ENCODE assay signal across 8 cellular contexts in the genomic region with DNA sequence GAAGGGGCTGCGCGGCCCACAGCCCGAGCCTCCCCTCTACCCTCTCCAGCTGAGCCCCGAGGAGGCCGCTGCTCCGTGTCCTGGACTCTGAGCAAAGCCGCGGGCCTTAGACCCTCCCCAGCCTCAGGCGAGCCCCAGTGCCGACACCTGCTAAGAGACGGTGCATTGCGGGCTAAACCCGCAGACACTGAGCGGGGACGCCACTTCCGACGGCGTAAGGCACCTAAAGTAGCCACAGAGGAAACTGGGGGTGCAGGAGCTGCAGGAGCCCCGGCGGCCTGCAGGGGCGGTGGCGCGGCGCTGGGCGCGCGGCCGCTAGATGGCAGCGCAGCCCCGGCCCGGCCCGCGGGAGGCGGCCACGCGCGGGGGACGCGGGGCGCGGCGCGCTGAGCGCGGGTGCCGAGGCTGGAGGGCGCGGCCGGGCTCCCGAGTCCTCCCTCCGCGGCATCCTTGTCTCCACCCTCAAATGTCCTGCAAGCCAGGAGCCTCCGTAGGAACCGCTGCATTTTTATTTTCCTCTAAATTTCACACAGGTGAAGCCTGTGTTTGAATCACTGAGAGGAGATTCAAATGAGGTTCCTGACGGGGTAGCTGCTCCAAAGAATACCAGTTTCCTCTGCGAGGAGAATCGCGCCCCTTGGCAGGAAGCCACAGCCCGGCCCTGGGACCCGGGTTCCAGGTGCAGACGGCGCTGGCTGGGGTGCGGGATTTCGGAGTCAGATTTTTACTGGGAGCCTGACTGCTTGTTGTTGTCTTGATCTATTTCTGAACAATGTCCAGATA.
DNase-seq lines count a peak whose midpoint lies in the region; ATAC-seq, FAIRE-seq and TF ChIP-seq lines count a peak whose summit lies in the region.

No MANE protein-coding gene starts in this region.

- ATAC-seq in GM23338 (peak; percentile 99), activated B cell treated with CpG ODN at 0.5 μM for 24 hours (ENCODE audit: low read depth) (peak; percentile 92), HepG2 (peak; percentile 100)

- no peak for TF ChIP-seq POLR2A in HepG2 (IDR thresholded peaks at IDR 0.05; ENCODE audit: insufficient read depth in 1 of 2, low read depth in 2 of 2, low read length in 2 of 2)

- TF ChIP-seq EP300 in HepG2 (IDR thresholded peaks at IDR 0.05; ENCODE audit: low read depth in 2 of 2, low read length in 2 of 2) = no peak
- no peak for TF ChIP-seq EP300 in HepG2 (CRISPR knock-in tag; IDR thresholded peaks at IDR 0.05; ENCODE audit: borderline replicate concordance)

- H3K4me3 ChIP-seq in GM23338 = peak overlapping the region; percentile 45; the same call in 1 of the 2 replicates
- peak overlapping the region in 1 of 3 experiments; percentile 28; a peak in 3 of 6 replicates for H3K4me3 ChIP-seq in HepG2 (replicated peaks in 1 of 3; ENCODE audit: insufficient read depth in 1 of 3, low read depth in 2 of 3, low read length in 3 of 3)

- peak overlapping the region; percentile 89; the same call in 1 of the 2 replicates for H2AFZ ChIP-seq in GM23338
- no peak overlapping the region for H2AFZ ChIP-seq in HepG2 (ENCODE audit: low read length)

- H3K27ac ChIP-seq in GM23338 (ENCODE audit: low read depth) (no peak overlapping the region), HepG2 (ENCODE audit: extremely low read length, insufficient read depth, low read length) (no peak overlapping the region)

- peak; percentile 80 for DNase-seq in GM23338 (ENCODE audit: low spot score)
- peak; percentile 55 for DNase-seq in activated B cell treated with CpG ODN at 0.5 μM for 24 hours
- DNase-seq in cerebellar cortex (ENCODE audit: low spot score) = peak; percentile 3
- no peak for DNase-seq in HepG2 (ENCODE audit: low spot score)
- peak; percentile 21 for DNase-seq in stimulated activated CD8-positive, alpha-beta memory T cell treated with anti-CD3 and anti-CD28 coated beads, Interleukin-12 subunit alpha, Interleukin-12 subunit beta, amount 100 ng/mL, for 4 hours (ENCODE audit: low read depth)
- no peak for DNase-seq in HEK293T (ENCODE audit: extremely low spot score)

- no peaks in the 10 kb centered on the region for H3K9me3 ChIP-seq in HepG2 (ENCODE audit: low read length)

- H3K27me3 ChIP-seq in GM23338 (ENCODE audit: insufficient read depth) = no peaks in the 10 kb centered on the region
- H3K27me3 ChIP-seq in HepG2 (ENCODE audit: control insufficient read depth in 1 of 2, insufficient read depth in 2 of 2, low read length in 2 of 2) = peaks cover 2 to 19% of the 10 kb centered on the region in 2 experiments; a peak in 3 of 5 replicates

- peak; percentile 93 for TF ChIP-seq CTCF in GM12872 (IDR thresholded peaks at IDR 0.05; ENCODE audit: insufficient read depth, low read depth, low read length)
- peak; percentile 34 to 63; a peak in 3 of 4 replicates for TF ChIP-seq CTCF in GM23338 (conservative IDR thresholded peaks at IDR 0.05; ENCODE audit: low read depth in 2 of 2)
- TF ChIP-seq CTCF in LNCAP (IDR thresholded peaks at IDR 0.05) = peak; percentile 100
- no peak for TF ChIP-seq CTCF in activated B cell treated with CpG ODN at 0.5 μM for 24 hours (IDR thresholded peaks at IDR 0.05)
- peak; percentile 64 for TF ChIP-seq CTCF in HepG2 (CRISPR knock-in tag; IDR thresholded peaks at IDR 0.05)

- H3K4me1 Mint-ChIP-seq in GM23338 = no peaks in the 10 kb centered on the region
- peaks cover 1% of the 10 kb centered on the region for H3K4me1 Mint-ChIP-seq in activated B cell treated with CpG ODN at 0.5 μM for 24 hours

- in situ Hi-C loops in HepG2 (cut with HindIII; ENCODE audit: extremely low pct_ligation_motif_present, low pct_unique_long_range_greater_than_20kb) = loop anchor here (25.0 kb wide), 1 partner anchor 1087 kb away; the partner anchor contains the start of gene SALL3

- H3K79me2 ChIP-seq in GM23338 (replicated peaks; ENCODE audit: insufficient read depth) (no peaks in the 10 kb centered on the region), HepG2 (ENCODE audit: insufficient read depth, low read length) (no peaks in the 10 kb centered on the region)

- WGBS in HepG2 (ENCODE audit: low lambda C conversion rate) = 12% methylated on average over 11 of the region's 64 CpGs

- no TSS peak for BruUV-seq in HepG2 (replicated peaks; lab: Mats Ljungman, UMichigan)

- POLR2A ChIA-PET in activated B cell treated with CpG ODN at 0.5 μM for 24 hours (lab: Charles Lee) = no interaction called here
- POLR2A ChIA-PET in HepG2 (lab: Yijun Ruan, JAX) = no interaction called here
- POLR2A ChIA-PET in HEK293T (lab: Yijun Ruan, JAX) = no interaction called here

- no peak for FAIRE-seq in HepG2 (lab: Jason Lieb, UNC)

- H3K9me3 Mint-ChIP-seq in GM23338 (peaks cover 79% of the 10 kb centered on the region), activated B cell treated with CpG ODN at 0.5 μM for 24 hours (no peaks in the 10 kb centered on the region)

- intact Hi-C loops in activated B cell treated with CpG ODN at 0.5 μM for 24 hours (cut with micrococcal nuclease) = no loop called here
- intact Hi-C loops in HepG2 (cut with micrococcal nuclease; ENCODE audit: unreplicated experiment) = no loop called here

- 0 out of 3 replicates have a peak, but pooled peaks cover 4% of the 10 kb centered on the region for H3K36me3 Mint-ChIP-seq in GM23338 (ENCODE audit: low read depth)
- H3K36me3 Mint-ChIP-seq in activated B cell treated with CpG ODN at 0.5 μM for 24 hours (ENCODE audit: low read depth) = no peaks in the 10 kb centered on the region

- no peaks in the 10 kb centered on the region for H3F3A ChIP-seq in GM23338 (replicated peaks; ENCODE audit: low read depth)

- H3K4me2 ChIP-seq in GM23338 (peak overlapping the region; percentile 62; the same call in 1 of the 2 replicates), HepG2 (ENCODE audit: low read depth, low read length) (peak overlapping the region; percentile 63)

- H4K20me1 ChIP-seq in GM23338 (replicated peaks; ENCODE audit: insufficient read depth) = no peaks in the 10 kb centered on the region
- H4K20me1 ChIP-seq in HepG2 (ENCODE audit: insufficient read depth, low read length) = no peaks in the 10 kb centered on the region

- H3K36me3 ChIP-seq in GM23338 (ENCODE audit: insufficient read depth) = no peaks in the 10 kb centered on the region
- no peaks in the 10 kb centered on the region for H3K36me3 ChIP-seq in HepG2 (replicated peaks in 1 of 2; ENCODE audit: control insufficient read depth in 1 of 2, insufficient read depth in 2 of 2, low read length in 2 of 2)

- H3K9me2 ChIP-seq in GM23338 (ENCODE audit: insufficient read depth) = no peaks in the 10 kb centered on the region

- H3K4me3 Mint-ChIP-seq in GM23338 (peak overlapping the region; percentile 54; the same call in 2 of the 3 replicates), activated B cell treated with CpG ODN at 0.5 μM for 24 hours (peak overlapping the region; percentile 44)

- peak; percentile 43; the same call in 1 of the 2 replicates for TF ChIP-seq RAD21 in HepG2 (CRISPR knock-in tag; IDR thresholded peaks at IDR 0.05)

- CTCF ChIA-PET in activated B cell treated with CpG ODN at 0.5 μM for 24 hours (lab: Charles Lee) (interaction anchor here (1.0 kb wide), 1 partner anchor 9 kb away, joined by 6 read pairs; no protein-coding TSS in a partner anchor), HepG2 (lab: Yijun Ruan, JAX; ENCODE audit: low intra/inter-chr PET ratio, low total read pairs) (interaction anchor here (0.8 kb wide), 1 partner anchor 1086 kb away, joined by 3 read pairs; no protein-coding TSS in a partner anchor), HEK293T (lab: Yijun Ruan, JAX) (no interaction called here)

- H3K9ac ChIP-seq in HepG2 (ENCODE audit: insufficient read depth, low read depth, low read length) = no peak overlapping the region

- H3K4me1 ChIP-seq in GM23338 (ENCODE audit: insufficient read depth) = no peaks in the 10 kb centered on the region
- no peaks in the 10 kb centered on the region for H3K4me1 ChIP-seq in HepG2 (ENCODE audit: insufficient read depth, low read length)

- H3K27ac Mint-ChIP-seq in GM23338 (no peak overlapping the region), activated B cell treated with CpG ODN at 0.5 μM for 24 hours (no peak overlapping the region)

- H3K27me3 Mint-ChIP-seq in GM23338 (ENCODE audit: insufficient read depth, low read depth, poor library complexity) = peaks cover 3% of the 10 kb centered on the region
- H3K27me3 Mint-ChIP-seq in activated B cell treated with CpG ODN at 0.5 μM for 24 hours = peaks cover 11% of the 10 kb centered on the region

TF ChIP-seq in GM23338, 12 proteins besides CTCF, POLR2A, EP300 and RAD21 (continues in another document):
- no peak for TF ChIP-seq POLR2AphosphoS5 (IDR thresholded peaks at IDR 0.05; ENCODE audit: low read depth)
- TF ChIP-seq, protein P1, sequence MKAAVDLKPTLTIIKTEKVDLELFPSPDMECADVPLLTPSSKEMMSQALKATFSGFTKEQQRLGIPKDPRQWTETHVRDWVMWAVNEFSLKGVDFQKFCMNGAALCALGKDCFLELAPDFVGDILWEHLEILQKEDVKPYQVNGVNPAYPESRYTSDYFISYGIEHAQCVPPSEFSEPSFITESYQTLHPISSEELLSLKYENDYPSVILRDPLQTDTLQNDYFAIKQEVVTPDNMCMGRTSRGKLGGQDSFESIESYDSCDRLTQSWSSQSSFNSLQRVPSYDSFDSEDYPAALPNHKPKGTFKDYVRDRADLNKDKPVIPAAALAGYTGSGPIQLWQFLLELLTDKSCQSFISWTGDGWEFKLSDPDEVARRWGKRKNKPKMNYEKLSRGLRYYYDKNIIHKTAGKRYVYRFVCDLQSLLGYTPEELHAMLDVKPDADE (IDR thresholded peaks at IDR 0.05) = no peak

TF ChIP-seq in HepG2, 621 proteins besides CTCF, POLR2A, EP300 and RAD21 (continues in another document):
- TF ChIP-seq MTF1 (CRISPR knock-in tag; IDR thresholded peaks at IDR 0.05) = no peak
- TF ChIP-seq STAG1 (CRISPR knock-in tag; IDR thresholded peaks at IDR 0.05) = peak; percentile 26
- TF ChIP-seq YEATS4 (CRISPR knock-in tag; IDR thresholded peaks at IDR 0.05; ENCODE audit: borderline replicate concordance) = peak; percentile 19; the same call in 1 of the 2 replicates
- TF ChIP-seq POLR2G (IDR thresholded peaks at IDR 0.05; ENCODE audit: low read depth, low read length) = no peak
- no peak for TF ChIP-seq ZSCAN12 (CRISPR knock-in tag; IDR thresholded peaks at IDR 0.05)

TF ChIP-seq in HEK293T, 16 proteins besides CTCF, POLR2A, EP300 and RAD21 (continues in another document):
- TF ChIP-seq FOXM1 (IDR thresholded peaks at IDR 0.05; ENCODE audit: borderline replicate concordance) (no peak), FOXK2 (IDR thresholded peaks at IDR 0.05) (no peak), ARNT (IDR thresholded peaks at IDR 0.05) (no peak), ZNF384 (IDR thresholded peaks at IDR 0.05) (no peak), FOXA1 (IDR thresholded peaks at IDR 0.05) (no peak), L3MBTL2 (conservative IDR thresholded peaks at IDR 0.05) (no peak), LEF1 (IDR thresholded peaks at IDR 0.05; ENCODE audit: borderline replicate concordance) (no peak), TARDBP (IDR thresholded peaks at IDR 0.05) (no peak), ELF4 (IDR thresholded peaks at IDR 0.05) (no peak), SP1 (IDR thresholded peaks at IDR 0.05) (no peak), HDGF (IDR thresholded peaks at IDR 0.05; ENCODE audit: borderline replicate concordance) (no peak), NFRKB (IDR thresholded peaks at IDR 0.05) (no peak), SUZ12 (IDR thresholded peaks at IDR 0.05) (no peak)

Comparison
In these comparisons a context has a peak if more than half of its experiments do, and no peak if none do; other contexts are left out.
1. DNase-seq: peak in GM23338 (single experiment), activated B cell treated with CpG ODN at 0.5 μM for 24 hours (single experiment), cerebellar cortex (single experiment) and stimulated activated CD8-positive, alpha-beta memory T cell treated with anti-CD3 and anti-CD28 coated beads, Interleukin-12 subunit alpha, Interleukin-12 subunit beta, amount 100 ng/mL, for 4 hours (single experiment); none in HepG2 (single experiment) and HEK293T (single experiment).
2. Peak in every context shown above with its lines, with median percentiles within 50 percentile points of each other: ATAC-seq.